In genomic region chr15:24772709-24773373, GRCh38 we compare ENCODE assay signal across 8 cellular contexts.
DNase-seq lines count a peak whose midpoint lies in the region; ATAC-seq and TF ChIP-seq lines count a peak whose summit lies in the region.

No MANE protein-coding gene starts in this region.

- no peaks in the 10 kb centered on the region for H3K36me3 ChIP-seq in right atrium auricular region
- no peaks in the 10 kb centered on the region for H3K36me3 ChIP-seq in prostate gland
- no peaks in the 10 kb centered on the region for H3K36me3 ChIP-seq in tibial nerve

- H3K4me3 ChIP-seq in right atrium auricular region (peak overlapping the region; percentile 34 to 45), prostate gland (peak overlapping the region; percentile 22), tibial nerve (peak overlapping the region; percentile 0 to 46 (median 14))

- WGBS in prostate gland = 32% methylated on average over 47 of the region's 47 CpGs
- WGBS in tibial nerve, 2 donors = 28 to 39% methylated on average over 47 of the region's 47 CpGs

- no peak for TF ChIP-seq POLR2A in prostate gland (IDR thresholded peaks at IDR 0.05)
- no peak for TF ChIP-seq POLR2A in tibial nerve (IDR thresholded peaks at IDR 0.05)

- DNase-seq in T-helper 1 cell (peak; percentile 20 to 74 (median 42)), anterior cingulate cortex (lab: John Stamatoyannopoulos, UW) (peak; percentile 9 to 84 (median 64)), right atrium auricular region (ENCODE audit: low spot score) (peak; percentile 61), prostate gland (ENCODE audit: low spot score) (peak; percentile 54), tibial nerve (ENCODE audit: low spot score in 2 of 2) (peak in 1 of 2 donors; percentile 12)

- intact Hi-C loops in prostate gland (cut with DNase I) = no loop called here

- TF ChIP-seq EP300 in tibial nerve (IDR thresholded peaks at IDR 0.05) = no peak

- H3K27me3 ChIP-seq in right atrium auricular region (no peaks in the 10 kb centered on the region), prostate gland (replicated peaks; ENCODE audit: insufficient read depth) (no peaks in the 10 kb centered on the region), tibial nerve (no peaks in the 10 kb centered on the region)

- TF ChIP-seq CTCF in right atrium auricular region (IDR thresholded peaks at IDR 0.05) (no peak), prostate gland (IDR thresholded peaks at IDR 0.05) (no peak), tibial nerve (IDR thresholded peaks at IDR 0.05) (no peak)

- peak overlapping the region in 1 of 2 donors; percentile 61 for H3K27ac ChIP-seq in right atrium auricular region
- no peak overlapping the region for H3K27ac ChIP-seq in prostate gland
- no peak overlapping the region for H3K27ac ChIP-seq in tibial nerve

- ATAC-seq in GM18907 (IDR thresholded peaks at IDR 0.05; ENCODE audit: unreplicated experiment) (peak; percentile 46), GM18870 (IDR thresholded peaks at IDR 0.05; ENCODE audit: unreplicated experiment) (no peak), GM18520 (IDR thresholded peaks at IDR 0.05; ENCODE audit: unreplicated experiment) (no peak)

- no peaks in the 10 kb centered on the region for H3K4me1 ChIP-seq in right atrium auricular region
- H3K4me1 ChIP-seq in prostate gland (replicated peaks) = no peaks in the 10 kb centered on the region
- H3K4me1 ChIP-seq in tibial nerve = no peaks in the 10 kb centered on the region

- H3K9me3 ChIP-seq in right atrium auricular region (peaks cover 0 to 13% of the 10 kb centered on the region in 2 donors), prostate gland (no peaks in the 10 kb centered on the region), tibial nerve (peaks cover 0 to 19% (median 0%) of the 10 kb centered on the region in 4 donors)
